In the genomic region with DNA sequence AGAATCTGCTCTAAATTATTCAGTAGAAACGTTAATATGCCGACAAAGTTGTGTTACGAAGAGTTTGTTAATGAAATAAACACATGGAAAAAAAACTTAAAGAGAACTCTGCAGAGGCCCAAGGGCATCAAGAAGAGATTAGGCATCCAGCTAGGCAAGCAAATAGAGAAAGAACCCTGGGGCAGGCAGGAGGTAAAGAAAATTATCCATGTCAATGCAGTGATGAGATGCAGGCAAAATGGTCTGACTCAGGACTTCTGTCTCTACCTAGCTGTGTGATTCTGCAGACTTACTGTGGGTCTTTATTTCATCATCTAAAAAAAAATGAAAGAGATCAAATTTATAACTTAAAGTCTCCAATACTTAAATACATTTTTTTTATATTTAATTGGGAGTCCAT, we compare ENCODE assay signal across 28 cellular contexts.
DNase-seq lines count a peak whose midpoint lies in the region; ATAC-seq, FAIRE-seq and TF ChIP-seq lines count a peak whose summit lies in the region.
"Had no signal": no experiment of that assay in that cellular context is flagged by ENCODE, and none has a peak within 500 bp of the region (broad histone marks: within the 10 kb centered on the region; RNA-seq: fewer than 3 reads in every experiment).

No MANE protein-coding gene starts in this region.

- H3K27me3 ChIP-seq in H7 (ENCODE audit: control insufficient read depth, insufficient read depth, low read length): no peaks in the 10 kb centered on the region
- H3K27me3 ChIP-seq: BLaER1 treated with 17β-estradiol and CSF1 and Interleukin-3, amounts not matched to agents 10 nM and 100 nM had no signal

- CTCF ChIA-PET in WTC11 (lab: Charles Lee): interaction anchor here (1.0 kb wide), 1 partner anchor 13 kb away, joined by 3 read pairs; no protein-coding TSS in a partner anchor

- no peaks in the 10 kb centered on the region for H3K36me3 Mint-ChIP-seq in WTC11
- H3K36me3 Mint-ChIP-seq: CD8-positive, alpha-beta T cell had no signal

- H3K4me1 Mint-ChIP-seq in WTC11: peaks cover 14% of the 10 kb centered on the region
- H3K4me1 Mint-ChIP-seq: B cell had no signal

- no peak overlapping the region for H3K27ac Mint-ChIP-seq in WTC11
- H3K27ac Mint-ChIP-seq: B cell; CD4-positive, alpha-beta T cell; CD8-positive, alpha-beta T cell had no signal

- peak; percentile 17 for DNase-seq in H7
- peak; percentile 37 for DNase-seq in NCI-H146 treated with DMSO at 0.1 percent for 48 hours (lab: John Stamatoyannopoulos, UW; ENCODE audit: unreplicated experiment)
- no peak for DNase-seq in WTC11 (ENCODE audit: low spot score)
- DNase-seq in iPS-NIHi7 (ENCODE audit: extremely low spot score): peak; percentile 14
- DNase-seq in SK-N-DZ (ENCODE audit: low spot score): no peak
- DNase-seq in D721Med (ENCODE audit: insufficient read length, low spot score): no peak
- DNase-seq in NCI-H2196 treated with DMSO at 0.1 percent for 48 hours (lab: John Stamatoyannopoulos, UW; ENCODE audit: unreplicated experiment): no peak
- DNase-seq: 8988T; ACHN; Caco-2; Calu3; CD4-positive, alpha-beta T cell; CD8-positive, alpha-beta T cell; DMS 273 treated with DMSO at 0.1 percent for 48 hours; DMS153; DMS53; DMS79; DND-41; EL; GDM1 had no signal

- no peak overlapping the region for H3K4me3 Mint-ChIP-seq in WTC11
- H3K4me3 Mint-ChIP-seq: B cell; CD4-positive, alpha-beta T cell; CD8-positive, alpha-beta T cell had no signal

- FAIRE-seq in D721Med (lab: Jason Lieb, UNC): no peak
- FAIRE-seq: A204.1, GM12878, GM12892, GM18507, GM19239 had no signal

- peak; percentile 65 for ATAC-seq in WTC11
- ATAC-seq in GM18867 (IDR thresholded peaks at IDR 0.05; ENCODE audit: unreplicated experiment): no peak
- ATAC-seq: CD8-positive, alpha-beta T cell; GM12878 had no signal

- POLR2A ChIA-PET in WTC11 (lab: Charles Lee): no interaction called here

- no peaks in the 10 kb centered on the region for H3K36me3 ChIP-seq in H7 (replicated peaks; ENCODE audit: control insufficient read depth, insufficient read depth, low read length)
- H3K36me3 ChIP-seq: BLaER1 treated with 17β-estradiol and CSF1 and Interleukin-3, amounts not matched to agents 10 nM and 100 nM had no signal

- H3K9me3 Mint-ChIP-seq in WTC11: peaks cover 21% of the 10 kb centered on the region

- H3K27me3 Mint-ChIP-seq in WTC11 (ENCODE audit: low read depth): peaks cover 7% of the 10 kb centered on the region; the same call in 1 of the 2 replicates
- H3K27me3 Mint-ChIP-seq: B cell; CD4-positive, alpha-beta T cell had no signal

- TF ChIP-seq CTCF in WTC11 (IDR thresholded peaks at IDR 0.05) (no peak), D721Med (IDR thresholded peaks at IDR 0.05; ENCODE audit: insufficient read depth, missing control alignments) (no peak)

- no peak overlapping the region for H3K4me3 ChIP-seq in H7 (ENCODE audit: insufficient read depth, low read depth, low read length)
- H3K4me3 ChIP-seq: BLaER1 treated with 17β-estradiol and CSF1 and Interleukin-3, amounts not matched to agents 10 nM and 100 nM; GM12878 had no signal

TF ChIP-seq in WTC11, 78 proteins besides CTCF, POLR2A, EP300 and RAD21:
- TF ChIP-seq ZNF317 (CRISPR knock-in tag; IDR thresholded peaks at IDR 0.05; ENCODE audit: borderline replicate concordance, low read depth): no peak
- no peak for TF ChIP-seq RORB (CRISPR knock-in tag; IDR thresholded peaks at IDR 0.05)
- TF ChIP-seq FOXJ3 (CRISPR knock-in tag; IDR thresholded peaks at IDR 0.05; ENCODE audit: borderline replicate concordance): no peak
- no peak for TF ChIP-seq ZNF425 (CRISPR knock-in tag; conservative IDR thresholded peaks at IDR 0.05)
- TF ChIP-seq ELF4 (CRISPR knock-in tag; IDR thresholded peaks at IDR 0.05; ENCODE audit: low read depth): no peak
- TF ChIP-seq MYBL2 (CRISPR knock-in tag; IDR thresholded peaks at IDR 0.05): no peak

Comparison
In these comparisons a context has a peak if more than half of its experiments do, and no peak if none do; other contexts are left out.
1. DNase-seq: peak in H7 (single experiment), NCI-H146 treated with DMSO at 0.1 percent for 48 hours (single experiment) and iPS-NIHi7 (single experiment); none in WTC11 (single experiment), SK-N-DZ (single experiment), D721Med (single experiment) and NCI-H2196 treated with DMSO at 0.1 percent for 48 hours (single experiment).